8 cellular contexts compared by ENCODE assay signal in the genomic region with DNA sequence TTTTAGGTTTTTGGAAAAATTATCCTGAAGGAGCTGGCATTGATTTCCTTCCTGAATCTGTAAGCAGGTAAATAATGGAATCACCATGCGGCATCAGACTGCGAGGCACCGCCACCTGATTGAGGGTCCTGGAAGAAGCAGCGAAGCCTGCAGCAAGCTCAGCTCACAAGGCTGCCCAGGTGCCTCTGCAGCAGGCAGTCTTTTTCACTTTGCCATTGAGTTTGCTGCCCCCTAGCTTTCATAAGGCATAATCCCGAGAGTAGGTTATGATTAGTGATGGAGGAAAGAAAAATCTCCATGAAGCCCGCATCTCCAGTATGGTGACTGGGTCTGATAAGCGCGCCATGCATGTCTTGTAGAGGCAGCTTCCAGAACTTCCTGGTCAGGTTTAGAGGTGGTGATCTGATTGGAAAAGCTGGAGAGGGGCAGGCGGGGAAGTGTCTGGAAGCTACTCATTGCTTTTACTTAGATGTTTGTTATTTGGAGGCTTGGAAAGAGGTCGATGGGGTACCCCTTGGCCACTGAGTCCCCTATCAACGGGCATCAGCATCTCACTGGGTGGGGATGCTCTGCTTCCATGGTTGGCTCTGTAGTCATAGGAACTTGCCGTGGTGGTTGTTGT. TPM values are rescaled to one million over a fixed set of nuclear protein-coding genes. Genes with fewer than 3 reads are reported as not detected.
A peak's percentile ranks its signal among the peaks of the same experiment; 100 is the strongest.
DNase-seq lines count a peak whose midpoint lies in the region; ATAC-seq and TF ChIP-seq lines count a peak whose summit lies in the region.

No MANE protein-coding gene starts in this region.

- H3K9me2 ChIP-seq in GM23338 (ENCODE audit: insufficient read depth): no peaks in the 10 kb centered on the region

- H3K79me2 ChIP-seq in GM23338 (replicated peaks; ENCODE audit: insufficient read depth): no peaks in the 10 kb centered on the region

- H3K27me3 Mint-ChIP-seq in GM23338 (ENCODE audit: insufficient read depth, low read depth, poor library complexity): no peaks in the 10 kb centered on the region
- H3K27me3 Mint-ChIP-seq in activated CD4-positive, alpha-beta T cell treated with anti-CD3 and anti-CD28 coated beads, Interleukin-2, amount 10 ng/mL, durations not matched to agents 24 days and 14 days: peaks cover 8% of the 10 kb centered on the region
- H3K27me3 Mint-ChIP-seq in neural crest cell (ENCODE audit: low read depth): no peaks in the 10 kb centered on the region

- no peaks in the 10 kb centered on the region for H3F3A ChIP-seq in GM23338 (replicated peaks; ENCODE audit: low read depth)

- no peaks in the 10 kb centered on the region for H3K27me3 ChIP-seq in GM23338 (ENCODE audit: insufficient read depth)

- TF ChIP-seq CTCF in GM23338 (conservative IDR thresholded peaks at IDR 0.05; ENCODE audit: low read depth in 2 of 2) (peak; percentile 76 to 92), neural crest cell (conservative IDR thresholded peaks at IDR 0.05) (peak; percentile 82)

- H3K27ac ChIP-seq in GM23338 (ENCODE audit: low read depth): no peak overlapping the region

- H4K20me1 ChIP-seq in GM23338 (replicated peaks; ENCODE audit: insufficient read depth): no peaks in the 10 kb centered on the region

- no peaks in the 10 kb centered on the region for H3K36me3 ChIP-seq in GM23338 (ENCODE audit: insufficient read depth)

- intact Hi-C loops in activated CD4-positive, alpha-beta T cell treated with anti-CD3 and anti-CD28 coated beads, Interleukin-2, amount 10 ng/mL, durations not matched to agents 24 days and 14 days (cut with micrococcal nuclease): loop anchor here (1.0 to 5.0 kb wide), 2 partner anchors 315 to 463 kb away; no protein-coding TSS in a partner anchor

- H3K27ac Mint-ChIP-seq in GM23338: no peak overlapping the region
- no peak overlapping the region for H3K27ac Mint-ChIP-seq in activated CD4-positive, alpha-beta T cell treated with anti-CD3 and anti-CD28 coated beads, Interleukin-2, amount 10 ng/mL, durations not matched to agents 24 days and 14 days
- no peak overlapping the region for H3K27ac Mint-ChIP-seq in neural crest cell (ENCODE audit: unreplicated experiment)

- peak; percentile 98 for ATAC-seq in GM23338

- H3K36me3 Mint-ChIP-seq in GM23338 (ENCODE audit: low read depth): no peaks in the 10 kb centered on the region
- H3K36me3 Mint-ChIP-seq in activated CD4-positive, alpha-beta T cell treated with anti-CD3 and anti-CD28 coated beads, Interleukin-2, amount 10 ng/mL, durations not matched to agents 24 days and 14 days (ENCODE audit: low read depth): no peaks in the 10 kb centered on the region
- H3K36me3 Mint-ChIP-seq in neural crest cell (ENCODE audit: low read depth): no peaks in the 10 kb centered on the region

- H3K4me3 Mint-ChIP-seq in GM23338 (no peak overlapping the region), neural crest cell (no peak overlapping the region)
- no peak overlapping the region for H3K4me3 Mint-ChIP-seq in activated CD4-positive, alpha-beta T cell treated with anti-CD3 and anti-CD28 coated beads, Interleukin-2, amount 10 ng/mL, durations not matched to agents 24 days and 14 days

- no peak overlapping the region for H3K4me2 ChIP-seq in GM23338

- H3K4me1 ChIP-seq in GM23338 (ENCODE audit: insufficient read depth): no peaks in the 10 kb centered on the region

- H2AFZ ChIP-seq in GM23338: peak overlapping the region; percentile 83; the same call in 1 of the 2 replicates

- no peak overlapping the region for H3K4me3 ChIP-seq in GM23338

- H3K9me3 Mint-ChIP-seq in GM23338 (no peaks in the 10 kb centered on the region), neural crest cell (no peaks in the 10 kb centered on the region)
- no peaks in the 10 kb centered on the region for H3K9me3 Mint-ChIP-seq in activated CD4-positive, alpha-beta T cell treated with anti-CD3 and anti-CD28 coated beads, Interleukin-2, amount 10 ng/mL, durations not matched to agents 24 days and 14 days

- DNase-seq in DMS79 (lab: John Stamatoyannopoulos, UW) (peak; percentile 82), GM23338 (ENCODE audit: low spot score) (peak; percentile 93), NCI-H2171 (lab: John Stamatoyannopoulos, UW) (peak; percentile 51), fibroblast of peridontal ligament (ENCODE audit: extremely low read depth) (peak; percentile 43), neural crest cell (ENCODE audit: low read depth, low spot score) (peak; percentile 27), GOT3 (lab: John Stamatoyannopoulos, UW) (no peak)
- DNase-seq in activated CD4-positive, alpha-beta T cell treated with anti-CD3 and anti-CD28 coated beads, Interleukin-2, amount 10 ng/mL, durations not matched to agents 24 days and 14 days: peak; percentile 77
- no peak for DNase-seq in activated effector memory CD4-positive, alpha-beta T cell treated with anti-CD3 and anti-CD28 coated beads, Interleukin-2, amount 50 U/mL, for 16 hours

- H3K4me1 Mint-ChIP-seq in GM23338 (no peaks in the 10 kb centered on the region; the same call in 2 of the 3 replicates), neural crest cell (peaks cover 15% of the 10 kb centered on the region)
- H3K4me1 Mint-ChIP-seq in activated CD4-positive, alpha-beta T cell treated with anti-CD3 and anti-CD28 coated beads, Interleukin-2, amount 10 ng/mL, durations not matched to agents 24 days and 14 days: no peaks in the 10 kb centered on the region

TF ChIP-seq in GM23338, 12 proteins besides CTCF, POLR2A, EP300 and RAD21 (continues in another document):
- TF ChIP-seq ZNF331 (CRISPR knock-in tag; IDR thresholded peaks at IDR 0.05; ENCODE audit: low read depth) (no peak), EZH2phosphoT487 (IDR thresholded peaks at IDR 0.05; ENCODE audit: unreplicated experiment) (no peak), STAT1 (IDR thresholded peaks at IDR 0.05; ENCODE audit: unreplicated experiment) (no peak), POLR2AphosphoS5 (IDR thresholded peaks at IDR 0.05; ENCODE audit: low read depth) (no peak), ZNF114 (CRISPR knock-in tag; IDR thresholded peaks at IDR 0.05) (no peak), CREB1 (CRISPR knock-in tag; IDR thresholded peaks at IDR 0.05; ENCODE audit: low read depth) (no peak; the same call in 1 of the 2 replicates), ZNF462 (CRISPR knock-in tag; IDR thresholded peaks at IDR 0.05) (0 out of 2 replicates have a peak, but pooled peaks have one; percentile 24)

RNA-seq across cellular contexts. Expression of gene IYD, which starts 26.7 kb away (rescaled TPM):
- not detected in 2 replicates for total RNA-seq in GM23338 (2014; rRNA removed; shearing (Covaris generic))
- polyA plus RNA-seq in GM23338 (2016; fragmentation: Nextera tagmentation; extraction: Ambion mirVana): not detected in 2 replicates
- not detected in 2 replicates for total RNA-seq in activated CD4-positive, alpha-beta T cell treated with anti-CD3 and anti-CD28 coated beads, Interleukin-2, amount 10 ng/mL, durations not matched to agents 24 days and 14 days
- total RNA-seq in neural crest cell: not detected in 2 replicates

Comparison
In these comparisons a context has a peak if more than half of its experiments do, and no peak if none do; other contexts are left out.
1. DNase-seq: peak in DMS79 (single experiment), GM23338 (single experiment), NCI-H2171 (single experiment), activated CD4-positive, alpha-beta T cell treated with anti-CD3 and anti-CD28 coated beads, Interleukin-2, amount 10 ng/mL, durations not matched to agents 24 days and 14 days (single experiment), fibroblast of peridontal ligament (single experiment) and neural crest cell (single experiment); none in GOT3 (single experiment) and activated effector memory CD4-positive, alpha-beta T cell treated with anti-CD3 and anti-CD28 coated beads, Interleukin-2, amount 50 U/mL, for 16 hours (single experiment).